In genomic region chr1:210695041-210695440, GRCh38 we compare ENCODE assay signal across 16 cellular contexts.
"Had no signal": no experiment of that assay in that cellular context is flagged by ENCODE, and none has a peak within 500 bp of the region (broad histone marks: within the 10 kb centered on the region; RNA-seq: fewer than 3 reads in every experiment).

No MANE protein-coding gene starts in this region.

- H3K4me3 ChIP-seq: left lung, thyroid gland had no signal

- H3K27me3 Mint-ChIP-seq: activated CD4-positive, alpha-beta T cell treated with anti-CD3 and anti-CD28 coated beads, Interleukin-2, amount 10 ng/mL, durations not matched to agents 24 days and 14 days; dendritic cell treated with granulocyte-macrophage colony-stimulating factor and Interleukin-4, amounts not matched to agents 40 ng/mL and 50 ng/mL, for 4 days; stimulated activated memory B cell treated with anti-CD40 and anti-IgM and Interleukin-4, amounts not matched to agents 10 μg/mL and 1 μg/mL and 100 μg/mL, for 72 hours had no signal

- H3K9me3 Mint-ChIP-seq: activated CD4-positive, alpha-beta T cell treated with anti-CD3 and anti-CD28 coated beads, Interleukin-2, amount 10 ng/mL, durations not matched to agents 24 days and 14 days; dendritic cell treated with granulocyte-macrophage colony-stimulating factor and Interleukin-4, amounts not matched to agents 40 ng/mL and 50 ng/mL, for 4 days; naive thymus-derived CD8-positive, alpha-beta T cell; stimulated activated memory B cell treated with anti-CD40 and anti-IgM and Interleukin-4, amounts not matched to agents 10 μg/mL and 1 μg/mL and 100 μg/mL, for 72 hours had no signal

- DNase-seq: activated CD4-positive, alpha-beta T cell treated with anti-CD3 and anti-CD28 coated beads, Interleukin-2, amount 10 ng/mL, durations not matched to agents 24 days and 14 days; activated CD4-positive, CD25-positive, alpha-beta regulatory T cell; activated CD8-positive, alpha-beta memory T cell treated with anti-CD3 and anti-CD28 coated beads, Interleukin-2, amount 50 U/mL, for 48 hours; activated naive CD4-positive, alpha-beta T cell; anterior cingulate cortex; left lung; mammary epithelial cell; naive thymus-derived CD8-positive, alpha-beta T cell; posterior cingulate gyrus; stimulated activated CD4-positive, alpha-beta T cell treated with anti-CD3 and anti-CD28 coated beads, Interleukin-2, amount 100 ng/mL, for 48 hours; thyroid gland had no signal

- H3K36me3 ChIP-seq: left lung, thyroid gland had no signal

- ATAC-seq: left lung; naive thymus-derived CD8-positive, alpha-beta T cell; stimulated activated memory B cell treated with anti-CD40 and anti-IgM and Interleukin-4, amounts not matched to agents 10 μg/mL and 1 μg/mL and 100 μg/mL, for 72 hours had no signal

- H3K27ac ChIP-seq: left lung, thyroid gland had no signal

- H3K27me3 ChIP-seq: left lung, thyroid gland had no signal

- H3K27ac Mint-ChIP-seq: activated CD4-positive, alpha-beta T cell treated with anti-CD3 and anti-CD28 coated beads, Interleukin-2, amount 10 ng/mL, durations not matched to agents 24 days and 14 days; dendritic cell treated with granulocyte-macrophage colony-stimulating factor and Interleukin-4, amounts not matched to agents 40 ng/mL and 50 ng/mL, for 4 days; naive thymus-derived CD8-positive, alpha-beta T cell; stimulated activated memory B cell treated with anti-CD40 and anti-IgM and Interleukin-4, amounts not matched to agents 10 μg/mL and 1 μg/mL and 100 μg/mL, for 72 hours had no signal

- FAIRE-seq: bronchial epithelial cell, keratinocyte, TTC549 had no signal

- H3K36me3 Mint-ChIP-seq: naive thymus-derived CD8-positive, alpha-beta T cell had no signal

- H3K4me1 ChIP-seq: left lung had no signal

- H3K9me3 ChIP-seq: left lung, thyroid gland had no signal

- H3K4me3 Mint-ChIP-seq: activated CD4-positive, alpha-beta T cell treated with anti-CD3 and anti-CD28 coated beads, Interleukin-2, amount 10 ng/mL, durations not matched to agents 24 days and 14 days; dendritic cell treated with granulocyte-macrophage colony-stimulating factor and Interleukin-4, amounts not matched to agents 40 ng/mL and 50 ng/mL, for 4 days; naive thymus-derived CD8-positive, alpha-beta T cell; stimulated activated memory B cell treated with anti-CD40 and anti-IgM and Interleukin-4, amounts not matched to agents 10 μg/mL and 1 μg/mL and 100 μg/mL, for 72 hours had no signal
